Comparison of ENCODE assay signal across 1 cellular context in the genomic region with DNA sequence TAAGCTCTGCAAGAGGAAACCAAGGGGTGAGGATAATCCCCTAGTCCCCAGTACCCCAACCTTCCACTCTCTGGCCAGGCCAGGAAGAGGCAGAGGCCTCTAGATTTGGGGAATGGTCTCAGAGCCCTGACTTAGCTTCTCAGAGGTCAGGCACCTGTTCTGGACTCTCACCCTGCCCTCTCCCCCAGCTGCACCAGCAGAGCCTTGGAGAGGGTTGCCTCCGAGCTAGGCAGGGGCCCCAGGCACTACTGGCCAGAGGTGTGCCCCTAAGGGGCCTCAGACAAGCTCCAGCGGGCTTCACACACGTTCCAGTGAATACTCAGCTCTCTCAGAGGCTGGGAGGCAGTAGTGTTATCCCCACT.
TF ChIP-seq lines count a peak whose summit lies in the region.

No MANE protein-coding gene starts in this region.

TF ChIP-seq in endothelial cell of umbilical vein, 7 proteins besides CTCF, POLR2A, EP300 and RAD21:
- TF ChIP-seq EZH2 (IDR thresholded peaks at IDR 0.05; ENCODE audit: borderline replicate concordance, low read depth, low read length, severe bottlenecking) (no peak), JUN (IDR thresholded peaks at IDR 0.05; ENCODE audit: borderline replicate concordance, insufficient read depth, insufficient read length, low read depth) (no peak), POLR2AphosphoS5 (IDR thresholded peaks at IDR 0.05; ENCODE audit: insufficient read depth, low read depth, low read length) (no peak), FOS (IDR thresholded peaks at IDR 0.05; ENCODE audit: borderline replicate concordance, insufficient read depth, low read length) (no peak), GATA2 (IDR thresholded peaks at IDR 0.05; ENCODE audit: insufficient read depth, insufficient read length, low read depth, low read length) (no peak), MYC (IDR thresholded peaks at IDR 0.05; ENCODE audit: low read depth, low read length) (no peak)
- TF ChIP-seq, protein P1, sequence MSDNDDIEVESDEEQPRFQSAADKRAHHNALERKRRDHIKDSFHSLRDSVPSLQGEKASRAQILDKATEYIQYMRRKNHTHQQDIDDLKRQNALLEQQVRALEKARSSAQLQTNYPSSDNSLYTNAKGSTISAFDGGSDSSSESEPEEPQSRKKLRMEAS (IDR thresholded peaks at IDR 0.05; ENCODE audit: insufficient read depth, insufficient read length), result no peak
